In the genomic region with DNA sequence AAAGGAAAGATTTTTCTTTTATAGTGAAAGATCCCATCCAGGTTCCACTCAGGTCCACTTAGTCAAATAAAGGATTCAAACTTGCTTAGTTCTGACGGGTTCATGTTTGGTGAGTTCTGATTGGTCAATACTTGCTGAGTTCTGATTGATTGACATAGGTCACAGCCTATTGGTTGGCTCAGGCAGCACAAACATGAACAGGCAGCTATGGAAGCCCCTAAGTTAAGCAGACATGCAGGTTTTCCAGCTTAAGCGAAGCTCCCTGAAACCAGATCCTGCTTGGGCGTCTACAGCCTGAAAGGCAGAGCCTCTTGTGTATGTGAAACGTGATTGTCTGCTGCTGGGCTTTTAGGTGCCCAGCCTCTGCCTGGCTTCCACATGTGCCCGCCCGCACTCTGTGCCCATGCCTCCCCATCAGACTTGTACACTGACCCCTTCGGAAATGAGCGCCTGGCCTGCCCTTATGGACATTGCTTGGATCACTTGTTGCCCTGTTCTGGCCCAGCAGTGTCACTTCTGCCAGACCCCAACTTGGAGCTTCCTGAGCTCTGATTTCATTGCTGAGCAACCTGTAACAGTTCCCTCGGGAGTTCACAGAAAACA, we compare ENCODE assay signal across 16 cellular contexts. TPM values are rescaled to one million over a fixed set of nuclear protein-coding genes. Genes with fewer than 3 reads are reported as not detected.
DNase-seq lines count a peak whose midpoint lies in the region; ATAC-seq, FAIRE-seq and TF ChIP-seq lines count a peak whose summit lies in the region.
"Had no signal": no experiment of that assay in that cellular context is flagged by ENCODE, and none has a peak within 500 bp of the region (broad histone marks: within the 10 kb centered on the region; RNA-seq: fewer than 3 reads in every experiment).

No MANE protein-coding gene starts in this region.

- TF ChIP-seq RAD21 in IMR-90 (IDR thresholded peaks at IDR 0.05; ENCODE audit: low read length) = no peak
- no peak for TF ChIP-seq RAD21 in K562 (CRISPR knock-in tag; conservative IDR thresholded peaks at IDR 0.05 in 1 of 2, IDR thresholded peaks at IDR 0.05 in 1 of 2)

- H3K27me3 ChIP-seq in IMR-90 (ENCODE audit: control insufficient read depth, insufficient read depth, low read length) (peaks cover 11% of the 10 kb centered on the region; the same call in 1 of the 2 replicates), K562 (ENCODE audit: control insufficient read depth in 2 of 2, insufficient read depth in 2 of 2, low read length in 2 of 2) (no peaks in the 10 kb centered on the region)
- H3K27me3 ChIP-seq: adrenal gland had no signal

- no peaks in the 10 kb centered on the region for H3K79me2 ChIP-seq in K562 (ENCODE audit: control insufficient read depth, insufficient read depth, low read length)

- no peak overlapping the region for H3K23ac ChIP-seq in IMR-90 (ENCODE audit: low read depth, low read length)

- no peak overlapping the region for H3K18ac ChIP-seq in IMR-90 (ENCODE audit: low read depth, low read length)

- DNase-seq in Daoy (ENCODE audit: low read depth) = peak; percentile 57
- DNase-seq in IMR-90 = peak; percentile 63
- peak; percentile 56 to 82 (median 63) for DNase-seq in K562 (ENCODE audit: extremely low read depth in 1 of 4, low spot score in 3 of 4)
- DNase-seq in left kidney (ENCODE audit: low read depth, low spot score) = peak; percentile 87
- DNase-seq in cortex of kidney (lab: John Stamatoyannopoulos, UW) = no peak
- no peak for DNase-seq in D721Med (ENCODE audit: insufficient read length, low spot score)
- no peak for DNase-seq in NCI-H2081 treated with DMSO at 0.1 percent for 48 hours (lab: John Stamatoyannopoulos, UW)
- DNase-seq: adrenal gland, KBM-7, left ventricle myocardium superior, NCI-H524, posterior cingulate gyrus had no signal

- in situ Hi-C loops in IMR-90 (cut with MboI; ENCODE audit: low sequenced_read_pairs) (no loop called here), K562 (cut with MboI) (no loop called here)

- TF ChIP-seq POLR2A in IMR-90 (IDR thresholded peaks at IDR 0.05; ENCODE audit: low read depth, low read length) (no peak), K562 (conservative IDR thresholded peaks at IDR 0.05) (no peak)

- no peak overlapping the region for H2AK5ac ChIP-seq in IMR-90 (ENCODE audit: low read depth, low read length)

- H2BK15ac ChIP-seq in IMR-90 (ENCODE audit: low read depth, low read length) = no peak overlapping the region

- H4K91ac ChIP-seq in IMR-90 (ENCODE audit: insufficient read depth, low read depth, low read length) = no peak overlapping the region

- H3K4me2 ChIP-seq in IMR-90 (ENCODE audit: low read depth, low read length) (no peak overlapping the region), K562 (ENCODE audit: insufficient read depth, low read length) (peak overlapping the region; percentile 10; the same call in 1 of the 2 replicates)

- H3K27ac ChIP-seq in IMR-90 (ENCODE audit: insufficient read depth, low read length) = no peak overlapping the region
- H3K27ac ChIP-seq in K562 (ENCODE audit: extremely low read depth, low read depth, low read length) = no peak overlapping the region
- H3K27ac ChIP-seq: adrenal gland, epithelial cell of prostate, thoracic aorta had no signal

- H3K4me3 ChIP-seq in IMR-90 (ENCODE audit: insufficient read depth, low read depth, low read length) (no peak overlapping the region), K562 (no peak overlapping the region)
- H3K4me3 ChIP-seq: adrenal gland, thoracic aorta had no signal

- H4K20me1 ChIP-seq in IMR-90 (ENCODE audit: insufficient read depth, low read length) (no peaks in the 10 kb centered on the region), K562 (replicated peaks; ENCODE audit: control insufficient read depth, insufficient read depth, low read length) (no peaks in the 10 kb centered on the region)

- TF ChIP-seq CTCF in IMR-90 (conservative IDR thresholded peaks at IDR 0.05; ENCODE audit: low read depth, low read length) (no peak), K562 (IDR thresholded peaks at IDR 0.05 in 2 of 3, conservative IDR thresholded peaks at IDR 0.05 in 1 of 3; ENCODE audit: insufficient read depth in 2 of 3, low read depth in 1 of 3, low read length in 3 of 3) (no peak), D721Med (IDR thresholded peaks at IDR 0.05; ENCODE audit: insufficient read depth, missing control alignments) (no peak)

- no peak overlapping the region for H4K8ac ChIP-seq in IMR-90 (ENCODE audit: low read depth in 2 of 2, low read length in 2 of 2)

- BruUV-seq in IMR-90 (replicated peaks; lab: Mats Ljungman, UMichigan) = no TSS peak
- no TSS peak for BruUV-seq in K562 (replicated peaks; lab: Mats Ljungman, UMichigan)

- H3K79me1 ChIP-seq in IMR-90 (ENCODE audit: low read depth in 1 of 2, low read length in 2 of 2) = no peaks in the 10 kb centered on the region

- H3K36me3 ChIP-seq in IMR-90 (ENCODE audit: control insufficient read depth, insufficient read depth, low read length) (no peaks in the 10 kb centered on the region), K562 (ENCODE audit: control insufficient read depth, insufficient read depth, low read length) (no peaks in the 10 kb centered on the region)
- H3K36me3 ChIP-seq: adrenal gland, thoracic aorta had no signal

- WGBS in IMR-90 (ENCODE audit: extremely low coverage in 2 of 2, insufficient read length in 1 of 2), 2 experiments = 100% methylated on average over 4 of the region's 9 CpGs; no CpG with 5 or more reads in 1 of the 2 experiments
- WGBS in K562 (ENCODE audit: insufficient coverage, low coverage, missing lambda C conversion rate) = 10% methylated on average over 9 of the region's 9 CpGs

- no peak overlapping the region for H2AK9ac ChIP-seq in IMR-90 (replicated peaks; ENCODE audit: low read depth, low read length, poor library complexity)

- POLR2A ChIA-PET in IMR-90 (lab: Charles Lee; ENCODE audit: unreplicated experiment) = no interaction called here
- POLR2A ChIA-PET in K562 (lab: Yijun Ruan, JAX) = interaction anchor here (0.5 to 0.7 kb wide), 2 partner anchors 11 to 428 kb away, joined by 3 to 4 read pairs; no protein-coding TSS in a partner anchor

- CTCF ChIA-PET in IMR-90 (lab: Yijun Ruan, JAX) (interaction anchor here (2.3 kb wide), 1 partner anchor 29 kb away, joined by 6 read pairs; no protein-coding TSS in a partner anchor), K562 (lab: Yijun Ruan, JAX; ENCODE audit: low intra/inter-chr PET ratio) (no interaction called here)

- TF ChIP-seq EP300 in K562 (IDR thresholded peaks at IDR 0.05; ENCODE audit: low read length) = no peak

- no peaks in the 10 kb centered on the region; the same call in 1 of the 2 replicates for H3K4me1 ChIP-seq in IMR-90 (ENCODE audit: control insufficient read depth, insufficient read depth, low read length)
- H3K4me1 ChIP-seq in K562 (replicated peaks in 1 of 2; ENCODE audit: control insufficient read depth in 2 of 2, insufficient read depth in 2 of 2, low read length in 2 of 2) = peaks cover 0 to 20% of the 10 kb centered on the region in 2 experiments; a peak in 3 of 5 replicates
- H3K4me1 ChIP-seq: adrenal gland had no signal

- no peak overlapping the region for H2BK120ac ChIP-seq in IMR-90 (ENCODE audit: low read depth, low read length)

- H4K5ac ChIP-seq in IMR-90 (ENCODE audit: low read depth, low read length) = no peak overlapping the region

- ATAC-seq in IMR-90 (ENCODE audit: low read depth) = peak; percentile 65
- peak; percentile 77 for ATAC-seq in K562
- ATAC-seq in GM19351 (IDR thresholded peaks at IDR 0.05; ENCODE audit: unreplicated experiment) = no peak
- ATAC-seq: left ventricle myocardium superior had no signal

- no peak overlapping the region for H3K4ac ChIP-seq in IMR-90 (ENCODE audit: low read depth, low read length)

- no peak overlapping the region for H3K56ac ChIP-seq in IMR-90 (ENCODE audit: extremely low read depth, insufficient read depth, low read length)

- H3K14ac ChIP-seq in IMR-90 (replicated peaks; ENCODE audit: low read depth, low read length) = no peak overlapping the region

- FAIRE-seq in K562 (lab: Jason Lieb, UNC) (peak; percentile 59), D721Med (lab: Jason Lieb, UNC) (no peak)
- FAIRE-seq: GM18507 had no signal

- H3K9ac ChIP-seq in IMR-90 (ENCODE audit: low read depth, low read length) (no peak overlapping the region), K562 (ENCODE audit: insufficient read depth in 1 of 2, low read depth in 2 of 2, low read length in 2 of 2) (peak overlapping the region in 1 of 2 experiments; percentile 57; a peak in 2 of 4 replicates)

- H2BK5ac ChIP-seq in IMR-90 (ENCODE audit: low read depth, low read length, poor library complexity, severe bottlenecking) = no peak overlapping the region

- intact Hi-C loops in IMR-90 (cut with micrococcal nuclease) = no loop called here
- intact Hi-C loops in K562 (cut with micrococcal nuclease) = no loop called here

- dilution Hi-C loops in IMR-90 (cut with HindIII; ENCODE audit: low sequenced_read_pairs, unreplicated experiment) = no loop called here

- no peak overlapping the region for H2BK20ac ChIP-seq in IMR-90 (ENCODE audit: low read depth, low read length)

- no peaks in the 10 kb centered on the region for H3K9me1 ChIP-seq in IMR-90 (ENCODE audit: insufficient read depth, low read length)
- H3K9me1 ChIP-seq in K562 (ENCODE audit: control insufficient read depth, insufficient read depth, low read length) = no peaks in the 10 kb centered on the region

- H2AFZ ChIP-seq in IMR-90 (replicated peaks; ENCODE audit: low read length, poor library complexity) (peak overlapping the region; percentile 8), K562 (ENCODE audit: low read depth, low read length) (peak overlapping the region; percentile 77)

- peaks cover 5% of the 10 kb centered on the region; the same call in 1 of the 2 replicates for H3K9me3 ChIP-seq in IMR-90 (ENCODE audit: control insufficient read depth, insufficient read depth, low read length)
- H3K9me3 ChIP-seq in K562 (replicated peaks; ENCODE audit: control insufficient read depth, insufficient read depth, low read depth, low read length) = peaks cover 3% of the 10 kb centered on the region
- H3K9me3 ChIP-seq: adrenal gland, thoracic aorta had no signal

RNA-seq across cellular contexts. Expression of gene ECI2, which starts 45.4 kb away (rescaled TPM):
- 63.5 and 77.0 TPM in 2 replicates for total RNA-seq in Daoy (2014; rRNA removed; shearing (Covaris generic))
- total RNA-seq in IMR-90 (2012; rRNA removed) (124 and 152 TPM in 2 replicates), K562 (2014; rRNA removed) (142 and 150 TPM in 2 replicates), K562 (2014; rRNA removed; fragmentation: Illumina TruSeq; extraction: Trizol) (157 and 171 TPM in 2 replicates), K562 (2015; rRNA removed; fragmentation: Illumina TruSeq; extraction: Trizol) (141 and 142 TPM in 2 replicates), K562 (2021) (101 and 104 TPM in 2 replicates)
- polyA plus RNA-seq in IMR-90 (2012; rRNA removed) (51.4 and 64.1 TPM in 2 replicates), K562 (2011; rRNA removed) (62.1 and 80.7 TPM in 2 replicates), K562 (2014; fragmentation: Illumina TruSeq; extraction: Trizol) (179 and 228 TPM in 2 replicates), K562 (2014; fragmentation: Nextera tagmentation; extraction: Ambion mirVana) (100 to 1,000 TPM; 332 to 377 TPM), K562 (2014; rRNA removed) (88.9 and 114 TPM in 2 replicates)
- 21.0 and 27.6 TPM in 2 replicates for polyA plus RNA-seq in IMR-90 (2012; cell fraction: cytosol; rRNA removed)
- 12.1 and 49.5 TPM in 2 replicates for polyA plus RNA-seq in IMR-90 (2012; cell fraction: nucleus; rRNA removed; ENCODE audit: low replicate concordance)
- 61.5 and 71.7 TPM in 2 replicates for total RNA-seq in K562 (2011; cell fraction: chromatin; rRNA removed; ENCODE audit: low replicate concordance)
- 29.9 and 41.3 TPM in 2 replicates for total RNA-seq in K562 (2011; cell fraction: nucleolus; rRNA removed)
- total RNA-seq in K562 (2011; cell fraction: nucleoplasm; rRNA removed) = 42.9 and 50.0 TPM in 2 replicates
- polyA plus RNA-seq in K562 (2011; cell fraction: cytosol; rRNA removed) = 51.6 and 74.1 TPM in 2 replicates
- 59.0 and 69.0 TPM in 2 replicates for polyA plus RNA-seq in K562 (2011; cell fraction: nucleus; rRNA removed)
- polyA plus RNA-seq in K562 (2012) = 92.5 and 178 TPM in 2 replicates
- 134 and 145 TPM in 2 replicates for polyA minus RNA-seq in K562 (2011; rRNA and poly(A)+ RNA removed)
- 41.0 and 57.7 TPM in 2 replicates for polyA minus RNA-seq in K562 (2011; cell fraction: cytosol; rRNA and poly(A)+ RNA removed)
- polyA minus RNA-seq in K562 (2011; cell fraction: nucleus; rRNA and poly(A)+ RNA removed) = 22.3 and 36.7 TPM in 2 replicates

Comparison
In these comparisons a context has a peak if more than half of its experiments do, and no peak if none do; other contexts are left out.
1. DNase-seq: peak in Daoy (single experiment), IMR-90 (single experiment), K562 (4 of 4) and left kidney (single experiment); none in cortex of kidney (single experiment), D721Med (single experiment) and NCI-H2081 treated with DMSO at 0.1 percent for 48 hours (single experiment).